In the genomic region with DNA sequence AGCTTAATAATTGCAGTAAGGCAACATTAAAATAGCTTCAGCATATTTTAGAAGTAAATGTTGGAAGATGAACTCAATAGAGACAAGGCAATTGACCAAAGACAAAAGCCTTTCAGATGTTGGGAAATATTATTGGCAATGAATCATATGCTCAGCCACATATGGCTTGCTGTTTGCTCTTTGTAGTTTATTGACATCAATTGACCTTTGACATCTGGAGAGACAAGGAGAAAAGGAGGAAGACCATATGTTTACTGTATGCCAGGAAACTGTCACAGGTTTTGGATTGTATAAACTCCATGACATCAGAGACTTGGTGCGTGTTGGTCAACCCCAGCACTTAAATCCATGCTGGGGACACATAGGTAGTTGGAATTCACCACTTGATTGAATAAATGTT, we compare ENCODE assay signal across 1 cellular context.
TF ChIP-seq lines count a peak whose summit lies in the region.

No MANE protein-coding gene starts in this region.

TF ChIP-seq in HepG2, 621 proteins besides CTCF, POLR2A, EP300 and RAD21 (continued from another document and continues in another):
- TF ChIP-seq ZBTB7A (CRISPR knock-in tag; IDR thresholded peaks at IDR 0.05) (no peak), MAFG (CRISPR knock-in tag; IDR thresholded peaks at IDR 0.05) (no peak), ZNF274 (CRISPR knock-in tag; IDR thresholded peaks at IDR 0.05) (no peak), ZNF335 (CRISPR knock-in tag; IDR thresholded peaks at IDR 0.05) (peak; percentile 44; the same call in 1 of the 2 replicates), ZNF180 (CRISPR knock-in tag; IDR thresholded peaks at IDR 0.05; ENCODE audit: borderline replicate concordance, low read depth) (no peak), ZNF607 (CRISPR knock-in tag; IDR thresholded peaks at IDR 0.05; ENCODE audit: borderline replicate concordance) (no peak), ZBTB21 (CRISPR knock-in tag; IDR thresholded peaks at IDR 0.05) (peak; percentile 96), MED13 (CRISPR knock-in tag; IDR thresholded peaks at IDR 0.05) (no peak), ETS1 (CRISPR knock-in tag; IDR thresholded peaks at IDR 0.05) (no peak), KDM2A (CRISPR knock-in tag; IDR thresholded peaks at IDR 0.05; ENCODE audit: borderline replicate concordance, low read depth) (no peak), CHD4 (IDR thresholded peaks at IDR 0.05; ENCODE audit: borderline replicate concordance, low read length) (no peak), ZNF598 (CRISPR knock-in tag; IDR thresholded peaks at IDR 0.05; ENCODE audit: borderline replicate concordance) (no peak), RBM39 (IDR thresholded peaks at IDR 0.05; ENCODE audit: low read depth, low read length, poor library complexity, severe bottlenecking) (no peak), ZNF720 (CRISPR knock-in tag; IDR thresholded peaks at IDR 0.05) (no peak), SNAPC2 (CRISPR knock-in tag; IDR thresholded peaks at IDR 0.05) (no peak), TAF1 (CRISPR knock-in tag; IDR thresholded peaks at IDR 0.05) (no peak), ZNF746 (CRISPR knock-in tag; IDR thresholded peaks at IDR 0.05) (no peak), ZFP36L2 (CRISPR knock-in tag; IDR thresholded peaks at IDR 0.05) (no peak), ZNF713 (CRISPR knock-in tag; IDR thresholded peaks at IDR 0.05) (no peak), THAP7 (CRISPR knock-in tag; IDR thresholded peaks at IDR 0.05) (no peak), KAT2B (IDR thresholded peaks at IDR 0.05; ENCODE audit: borderline replicate concordance, low read depth, low read length) (no peak), GTF2F1 (IDR thresholded peaks at IDR 0.05; ENCODE audit: low read length) (no peak), STAG1 (CRISPR knock-in tag; IDR thresholded peaks at IDR 0.05) (no peak), HCFC1 (IDR thresholded peaks at IDR 0.05; ENCODE audit: low read depth, low read length) (no peak), ZNF605 (CRISPR knock-in tag; IDR thresholded peaks at IDR 0.05) (no peak), ZNF737 (CRISPR knock-in tag; IDR thresholded peaks at IDR 0.05; ENCODE audit: borderline replicate concordance) (no peak), ZNF282 (IDR thresholded peaks at IDR 0.05; ENCODE audit: partially characterized antibody) (no peak), SOX5 (CRISPR knock-in tag; IDR thresholded peaks at IDR 0.05; ENCODE audit: borderline replicate concordance) (peak; percentile 91), ZNF567 (CRISPR knock-in tag; IDR thresholded peaks at IDR 0.05; ENCODE audit: borderline replicate concordance) (no peak), TEF (CRISPR knock-in tag; IDR thresholded peaks at IDR 0.05) (no peak), ZNF224 (CRISPR knock-in tag; IDR thresholded peaks at IDR 0.05) (no peak), ZNF777 (CRISPR knock-in tag; IDR thresholded peaks at IDR 0.05) (no peak), GABPB1 (CRISPR knock-in tag; IDR thresholded peaks at IDR 0.05) (peak; percentile 40; the same call in 1 of the 2 replicates), ZNF432 (CRISPR knock-in tag; IDR thresholded peaks at IDR 0.05; ENCODE audit: borderline replicate concordance) (no peak), ZNF558 (CRISPR knock-in tag; IDR thresholded peaks at IDR 0.05; ENCODE audit: borderline replicate concordance) (no peak), ZNF253 (CRISPR knock-in tag; IDR thresholded peaks at IDR 0.05; ENCODE audit: borderline replicate concordance) (no peak), U2AF1 (optimal IDR thresholded peaks at IDR 0.05; ENCODE audit: low read depth, low read length) (no peak), ZC3H13 (CRISPR knock-in tag; IDR thresholded peaks at IDR 0.05) (no peak), JUND (CRISPR knock-in tag; IDR thresholded peaks at IDR 0.05) (no peak), RXRB (CRISPR knock-in tag; IDR thresholded peaks at IDR 0.05; ENCODE audit: borderline replicate concordance) (peak; percentile 65), PRPF4 (IDR thresholded peaks at IDR 0.05; ENCODE audit: low read depth, low read length, poor library complexity, severe bottlenecking) (no peak), ZNF460 (CRISPR knock-in tag; IDR thresholded peaks at IDR 0.05; ENCODE audit: borderline replicate concordance) (no peak), ZNF747 (CRISPR knock-in tag; IDR thresholded peaks at IDR 0.05; ENCODE audit: borderline replicate concordance) (no peak), TIGD3 (CRISPR knock-in tag; IDR thresholded peaks at IDR 0.05; ENCODE audit: borderline replicate concordance) (no peak), YEATS4 (CRISPR knock-in tag; IDR thresholded peaks at IDR 0.05; ENCODE audit: borderline replicate concordance) (no peak), ZFX (CRISPR knock-in tag; IDR thresholded peaks at IDR 0.05; ENCODE audit: low read depth) (no peak), KAT7 (CRISPR knock-in tag; IDR thresholded peaks at IDR 0.05; ENCODE audit: borderline replicate concordance) (no peak), HOXD1 (CRISPR knock-in tag; IDR thresholded peaks at IDR 0.05) (no peak)
- TF ChIP-seq, protein P1, sequence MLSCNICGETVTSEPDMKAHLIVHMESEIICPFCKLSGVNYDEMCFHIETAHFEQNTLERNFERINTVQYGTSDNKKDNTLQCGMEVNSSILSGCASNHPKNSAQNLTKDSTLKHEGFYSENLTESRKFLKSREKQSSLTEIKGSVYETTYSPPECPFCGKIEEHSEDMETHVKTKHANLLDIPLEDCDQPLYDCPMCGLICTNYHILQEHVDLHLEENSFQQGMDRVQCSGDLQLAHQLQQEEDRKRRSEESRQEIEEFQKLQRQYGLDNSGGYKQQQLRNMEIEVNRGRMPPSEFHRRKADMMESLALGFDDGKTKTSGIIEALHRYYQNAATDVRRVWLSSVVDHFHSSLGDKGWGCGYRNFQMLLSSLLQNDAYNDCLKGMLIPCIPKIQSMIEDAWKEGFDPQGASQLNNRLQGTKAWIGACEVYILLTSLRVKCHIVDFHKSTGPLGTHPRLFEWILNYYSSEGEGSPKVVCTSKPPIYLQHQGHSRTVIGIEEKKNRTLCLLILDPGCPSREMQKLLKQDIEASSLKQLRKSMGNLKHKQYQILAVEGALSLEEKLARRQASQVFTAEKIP (CRISPR knock-in tag; IDR thresholded peaks at IDR 0.05; ENCODE audit: borderline replicate concordance), result no peak
- TF ChIP-seq, protein P2, sequence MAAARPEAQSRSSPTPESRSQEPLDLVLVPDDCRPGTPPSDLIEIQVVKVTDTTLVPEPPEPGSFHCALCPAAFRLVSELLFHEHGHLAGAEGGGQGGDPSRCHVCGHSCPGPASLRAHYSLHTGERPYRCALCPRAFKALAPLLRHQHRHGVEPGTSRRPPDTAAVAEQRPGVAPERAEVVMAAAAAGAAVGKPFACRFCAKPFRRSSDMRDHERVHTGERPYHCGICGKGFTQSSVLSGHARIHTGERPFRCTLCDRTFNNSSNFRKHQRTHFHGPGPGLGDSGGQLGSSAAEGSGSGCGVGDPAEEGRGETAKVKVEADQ (CRISPR knock-in tag; IDR thresholded peaks at IDR 0.05; ENCODE audit: borderline replicate concordance), result no peak
- TF ChIP-seq, protein P3, sequence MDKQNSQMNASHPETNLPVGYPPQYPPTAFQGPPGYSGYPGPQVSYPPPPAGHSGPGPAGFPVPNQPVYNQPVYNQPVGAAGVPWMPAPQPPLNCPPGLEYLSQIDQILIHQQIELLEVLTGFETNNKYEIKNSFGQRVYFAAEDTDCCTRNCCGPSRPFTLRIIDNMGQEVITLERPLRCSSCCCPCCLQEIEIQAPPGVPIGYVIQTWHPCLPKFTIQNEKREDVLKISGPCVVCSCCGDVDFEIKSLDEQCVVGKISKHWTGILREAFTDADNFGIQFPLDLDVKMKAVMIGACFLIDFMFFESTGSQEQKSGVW (CRISPR knock-in tag; IDR thresholded peaks at IDR 0.05; ENCODE audit: borderline replicate concordance), result no peak
- TF ChIP-seq, protein P4, sequence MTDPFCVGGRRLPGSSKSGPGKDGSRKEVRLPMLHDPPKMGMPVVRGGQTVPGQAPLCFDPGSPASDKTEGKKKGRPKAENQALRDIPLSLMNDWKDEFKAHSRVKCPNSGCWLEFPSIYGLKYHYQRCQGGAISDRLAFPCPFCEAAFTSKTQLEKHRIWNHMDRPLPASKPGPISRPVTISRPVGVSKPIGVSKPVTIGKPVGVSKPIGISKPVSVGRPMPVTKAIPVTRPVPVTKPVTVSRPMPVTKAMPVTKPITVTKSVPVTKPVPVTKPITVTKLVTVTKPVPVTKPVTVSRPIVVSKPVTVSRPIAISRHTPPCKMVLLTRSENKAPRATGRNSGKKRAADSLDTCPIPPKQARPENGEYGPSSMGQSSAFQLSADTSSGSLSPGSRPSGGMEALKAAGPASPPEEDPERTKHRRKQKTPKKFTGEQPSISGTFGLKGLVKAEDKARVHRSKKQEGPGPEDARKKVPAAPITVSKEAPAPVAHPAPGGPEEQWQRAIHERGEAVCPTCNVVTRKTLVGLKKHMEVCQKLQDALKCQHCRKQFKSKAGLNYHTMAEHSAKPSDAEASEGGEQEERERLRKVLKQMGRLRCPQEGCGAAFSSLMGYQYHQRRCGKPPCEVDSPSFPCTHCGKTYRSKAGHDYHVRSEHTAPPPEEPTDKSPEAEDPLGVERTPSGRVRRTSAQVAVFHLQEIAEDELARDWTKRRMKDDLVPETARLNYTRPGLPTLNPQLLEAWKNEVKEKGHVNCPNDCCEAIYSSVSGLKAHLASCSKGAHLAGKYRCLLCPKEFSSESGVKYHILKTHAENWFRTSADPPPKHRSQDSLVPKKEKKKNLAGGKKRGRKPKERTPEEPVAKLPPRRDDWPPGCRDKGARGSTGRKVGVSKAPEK (CRISPR knock-in tag; IDR thresholded peaks at IDR 0.05; ENCODE audit: borderline replicate concordance), result no peak
- TF ChIP-seq, protein P5, sequence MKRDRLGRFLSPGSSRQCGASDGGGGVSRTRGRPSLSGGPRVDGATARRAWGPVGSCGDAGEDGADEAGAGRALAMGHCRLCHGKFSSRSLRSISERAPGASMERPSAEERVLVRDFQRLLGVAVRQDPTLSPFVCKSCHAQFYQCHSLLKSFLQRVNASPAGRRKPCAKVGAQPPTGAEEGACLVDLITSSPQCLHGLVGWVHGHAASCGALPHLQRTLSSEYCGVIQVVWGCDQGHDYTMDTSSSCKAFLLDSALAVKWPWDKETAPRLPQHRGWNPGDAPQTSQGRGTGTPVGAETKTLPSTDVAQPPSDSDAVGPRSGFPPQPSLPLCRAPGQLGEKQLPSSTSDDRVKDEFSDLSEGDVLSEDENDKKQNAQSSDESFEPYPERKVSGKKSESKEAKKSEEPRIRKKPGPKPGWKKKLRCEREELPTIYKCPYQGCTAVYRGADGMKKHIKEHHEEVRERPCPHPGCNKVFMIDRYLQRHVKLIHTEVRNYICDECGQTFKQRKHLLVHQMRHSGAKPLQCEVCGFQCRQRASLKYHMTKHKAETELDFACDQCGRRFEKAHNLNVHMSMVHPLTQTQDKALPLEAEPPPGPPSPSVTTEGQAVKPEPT (CRISPR knock-in tag; IDR thresholded peaks at IDR 0.05; ENCODE audit: low read depth), result no peak
- TF ChIP-seq, protein P6, sequence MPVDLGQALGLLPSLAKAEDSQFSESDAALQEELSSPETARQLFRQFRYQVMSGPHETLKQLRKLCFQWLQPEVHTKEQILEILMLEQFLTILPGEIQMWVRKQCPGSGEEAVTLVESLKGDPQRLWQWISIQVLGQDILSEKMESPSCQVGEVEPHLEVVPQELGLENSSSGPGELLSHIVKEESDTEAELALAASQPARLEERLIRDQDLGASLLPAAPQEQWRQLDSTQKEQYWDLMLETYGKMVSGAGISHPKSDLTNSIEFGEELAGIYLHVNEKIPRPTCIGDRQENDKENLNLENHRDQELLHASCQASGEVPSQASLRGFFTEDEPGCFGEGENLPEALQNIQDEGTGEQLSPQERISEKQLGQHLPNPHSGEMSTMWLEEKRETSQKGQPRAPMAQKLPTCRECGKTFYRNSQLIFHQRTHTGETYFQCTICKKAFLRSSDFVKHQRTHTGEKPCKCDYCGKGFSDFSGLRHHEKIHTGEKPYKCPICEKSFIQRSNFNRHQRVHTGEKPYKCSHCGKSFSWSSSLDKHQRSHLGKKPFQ (CRISPR knock-in tag; IDR thresholded peaks at IDR 0.05; ENCODE audit: insufficient replicate concordance), result no peak
- TF ChIP-seq, protein P7, sequence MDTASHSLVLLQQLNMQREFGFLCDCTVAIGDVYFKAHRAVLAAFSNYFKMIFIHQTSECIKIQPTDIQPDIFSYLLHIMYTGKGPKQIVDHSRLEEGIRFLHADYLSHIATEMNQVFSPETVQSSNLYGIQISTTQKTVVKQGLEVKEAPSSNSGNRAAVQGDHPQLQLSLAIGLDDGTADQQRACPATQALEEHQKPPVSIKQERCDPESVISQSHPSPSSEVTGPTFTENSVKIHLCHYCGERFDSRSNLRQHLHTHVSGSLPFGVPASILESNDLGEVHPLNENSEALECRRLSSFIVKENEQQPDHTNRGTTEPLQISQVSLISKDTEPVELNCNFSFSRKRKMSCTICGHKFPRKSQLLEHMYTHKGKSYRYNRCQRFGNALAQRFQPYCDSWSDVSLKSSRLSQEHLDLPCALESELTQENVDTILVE (CRISPR knock-in tag; IDR thresholded peaks at IDR 0.05), result no peak; the same call in 1 of the 2 replicates
